ENCODE assay signal across 8 cellular contexts in genomic region chr19:47471733-47472457, GRCh38. TPM values are rescaled to one million over a fixed set of nuclear protein-coding genes. Genes with fewer than 3 reads are reported as not detected.
DNase-seq lines count a peak whose midpoint lies in the region; ATAC-seq lines count a peak whose summit lies in the region.

Gene SLC8A2 (minus strand): TSS chr19:47471893. CDS start chr19:47466403, 5,490 bp downstream.

- no peak within 1 kb of the TSS for H3K27ac Mint-ChIP-seq in activated CD8-positive, alpha-beta T cell treated with anti-CD3 and anti-CD28 coated beads, Interleukin-2, amount 10 ng/mL, durations not matched to agents 7 days and 5 days

- H3K9me3 ChIP-seq in effector memory CD4-positive, alpha-beta T cell (ENCODE audit: control insufficient read depth, low read length), result no peaks in the 10 kb centered on the region
- no peaks in the 10 kb centered on the region for H3K9me3 ChIP-seq in mesodermal cell (ENCODE audit: control insufficient read depth, low read length)

- peaks cover 33% of the 10 kb centered on the region for H3K27me3 ChIP-seq in effector memory CD4-positive, alpha-beta T cell (replicated peaks; ENCODE audit: control insufficient read depth, insufficient read depth, low read length, poor library complexity, severe bottlenecking)

- DNase-seq in NCI-H1436 (lab: John Stamatoyannopoulos, UW) (peak; percentile 79), NCI-H1436 treated with DMSO at 0.1 percent for 48 hours (lab: John Stamatoyannopoulos, UW) (no peak), NCI-H446 (lab: John Stamatoyannopoulos, UW) (peak; percentile 64 to 86)
- peak; percentile 76 for DNase-seq in activated CD8-positive, alpha-beta T cell treated with anti-CD3 and anti-CD28 coated beads, Interleukin-2, amount 10 ng/mL, durations not matched to agents 7 days and 5 days
- peak; percentile 31 to 43 (median 40) for DNase-seq in effector memory CD4-positive, alpha-beta T cell
- DNase-seq in stimulated activated CD8-positive, alpha-beta memory T cell treated with anti-CD3 and anti-CD28 coated beads, Interleukin-7, amount 100 ng/mL, for 4 hours (ENCODE audit: low read depth in 2 of 2), result peak; percentile 34 to 52

- H3K27me3 Mint-ChIP-seq in activated CD8-positive, alpha-beta T cell treated with anti-CD3 and anti-CD28 coated beads, Interleukin-2, amount 10 ng/mL, durations not matched to agents 7 days and 5 days (ENCODE audit: low read depth), result peaks cover 42% of the 10 kb centered on the region

- POLR2A ChIA-PET in activated CD8-positive, alpha-beta T cell treated with anti-CD3 and anti-CD28 coated beads, Interleukin-2, amount 10 ng/mL, durations not matched to agents 7 days and 5 days (lab: Charles Lee), result interaction anchor here (1.1 kb wide), 1 partner anchor 19 kb away, joined by 4 read pairs; no protein-coding TSS in a partner anchor

- WGBS in mesodermal cell (ENCODE audit: insufficient coverage in 2 of 2), 2 experiments, result 12 to 55% methylated on average over 2 to 7 of the region's 29 CpGs

- CTCF ChIA-PET in activated CD8-positive, alpha-beta T cell treated with anti-CD3 and anti-CD28 coated beads, Interleukin-2, amount 10 ng/mL, durations not matched to agents 7 days and 5 days (lab: Charles Lee), result interaction anchor here (0.8 to 1.7 kb wide), 2 partner anchors 27 to 35 kb away, joined by 3 to 5 read pairs; no protein-coding TSS in a partner anchor

- H3K4me3 ChIP-seq in effector memory CD4-positive, alpha-beta T cell (ENCODE audit: insufficient read depth, low read depth, low read length, poor library complexity, severe bottlenecking), result no peak within 1 kb of the TSS
- H3K4me3 ChIP-seq in mesodermal cell (ENCODE audit: extremely low read depth, insufficient read depth, low read length, poor library complexity, severe bottlenecking), result peak within 1 kb of the TSS; percentile 38

- peaks cover 3% of the 10 kb centered on the region for H3K4me1 Mint-ChIP-seq in activated CD8-positive, alpha-beta T cell treated with anti-CD3 and anti-CD28 coated beads, Interleukin-2, amount 10 ng/mL, durations not matched to agents 7 days and 5 days (ENCODE audit: low read depth)

- H3K4me1 ChIP-seq in effector memory CD4-positive, alpha-beta T cell (ENCODE audit: control insufficient read depth, insufficient read depth, low read length, poor library complexity, severe bottlenecking), result peaks cover 9% of the 10 kb centered on the region
- H3K4me1 ChIP-seq in mesodermal cell (ENCODE audit: control insufficient read depth, insufficient read depth, low read length, poor library complexity, severe bottlenecking), result no peaks in the 10 kb centered on the region

- no peak within 1 kb of the TSS for H3K4me3 Mint-ChIP-seq in activated CD8-positive, alpha-beta T cell treated with anti-CD3 and anti-CD28 coated beads, Interleukin-2, amount 10 ng/mL, durations not matched to agents 7 days and 5 days

- H3K36me3 Mint-ChIP-seq in activated CD8-positive, alpha-beta T cell treated with anti-CD3 and anti-CD28 coated beads, Interleukin-2, amount 10 ng/mL, durations not matched to agents 7 days and 5 days (ENCODE audit: low read depth), result no peaks in the 10 kb centered on the region

- no peaks in the 10 kb centered on the region for H3K9me3 Mint-ChIP-seq in activated CD8-positive, alpha-beta T cell treated with anti-CD3 and anti-CD28 coated beads, Interleukin-2, amount 10 ng/mL, durations not matched to agents 7 days and 5 days (ENCODE audit: insufficient read depth)

- H3K27ac ChIP-seq in effector memory CD4-positive, alpha-beta T cell (ENCODE audit: insufficient read depth, low read length, poor library complexity, severe bottlenecking), result no peak within 1 kb of the TSS
- no peak within 1 kb of the TSS for H3K27ac ChIP-seq in mesodermal cell (ENCODE audit: low read depth, low read length, severe bottlenecking)

- H3K36me3 ChIP-seq in effector memory CD4-positive, alpha-beta T cell (ENCODE audit: control insufficient read depth, insufficient read depth, low read length), result no peaks in the 10 kb centered on the region
- no peaks in the 10 kb centered on the region for H3K36me3 ChIP-seq in mesodermal cell (ENCODE audit: control insufficient read depth, insufficient read depth, low read length)

- ATAC-seq in activated CD8-positive, alpha-beta T cell treated with anti-CD3 and anti-CD28 coated beads, Interleukin-2, amount 10 ng/mL, durations not matched to agents 7 days and 5 days, result peak; percentile 80
- ATAC-seq in GM21360 (IDR thresholded peaks at IDR 0.05; ENCODE audit: unreplicated experiment), result no peak

RNA-seq across cellular contexts. Expression of gene SLC8A2, which starts in this region (rescaled TPM):
- total RNA-seq in activated CD8-positive, alpha-beta T cell treated with anti-CD3 and anti-CD28 coated beads, Interleukin-2, amount 10 ng/mL, durations not matched to agents 7 days and 5 days, result under 1 TPM; 0.05 to 0.44 TPM
- polyA plus RNA-seq in mesodermal cell (2013, experiment 1 of 2), result 2.1 TPM
- polyA plus RNA-seq in mesodermal cell (2013, experiment 2 of 2), result 2.6 TPM

Comparison
In these comparisons a context has a peak if more than half of its experiments do, and no peak if none do; other contexts are left out.
1. Peak in DNase-seq and ATAC-seq in activated CD8-positive, alpha-beta T cell treated with anti-CD3 and anti-CD28 coated beads, Interleukin-2, amount 10 ng/mL, durations not matched to agents 7 days and 5 days; RNA of the gene not detected or under 1 TPM.